ENCODE assay signal across 17 cellular contexts in the genomic region with DNA sequence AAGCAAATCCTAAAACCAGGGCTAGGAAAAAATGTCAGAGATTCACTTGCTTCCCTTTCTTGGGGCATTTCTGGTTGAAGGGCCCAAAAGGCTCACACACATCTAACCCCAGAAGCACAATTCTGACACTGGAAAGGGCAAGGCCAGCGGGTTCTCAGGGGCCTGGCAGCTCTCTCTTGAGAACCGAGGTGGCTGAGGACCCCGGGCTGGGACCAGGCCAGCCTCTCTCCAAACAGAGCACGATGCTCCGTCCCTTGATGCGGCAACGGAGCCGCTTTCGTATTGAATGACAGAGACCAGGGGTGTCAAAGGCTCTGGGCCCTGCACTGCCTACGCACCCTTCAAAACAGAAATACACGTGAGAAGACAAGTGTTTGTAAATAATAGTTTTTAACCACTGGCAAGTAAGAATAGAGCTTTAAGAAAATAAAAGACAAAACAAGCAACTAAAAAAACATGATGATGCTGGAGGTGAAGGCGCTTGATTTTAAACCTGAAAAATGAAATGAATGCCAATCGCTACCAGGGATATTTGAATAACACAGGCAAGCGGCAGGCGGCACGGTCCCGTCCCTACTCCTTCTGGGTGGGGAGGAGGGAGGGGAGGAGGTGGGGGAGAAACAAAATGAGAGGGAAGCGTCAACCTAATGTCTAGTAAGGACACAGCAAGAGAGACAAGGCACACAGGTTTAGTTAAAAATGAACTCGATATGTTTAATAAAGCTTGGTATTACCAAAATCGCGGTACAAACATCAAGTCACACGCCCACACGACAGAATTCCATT.
DNase-seq lines count a peak whose midpoint lies in the region; ATAC-seq, FAIRE-seq and TF ChIP-seq lines count a peak whose summit lies in the region.
"Had no signal": no experiment of that assay in that cellular context is flagged by ENCODE, and none has a peak within 500 bp of the region (broad histone marks: within the 10 kb centered on the region; RNA-seq: fewer than 3 reads in every experiment).

No MANE protein-coding gene starts in this region.

- H3K36me3 ChIP-seq in cardiac muscle cell (peaks cover 6% of the 10 kb centered on the region), esophagus muscularis mucosa (peaks cover 16 to 83% (median 72%) of the 10 kb centered on the region in 4 donors)

- H3K27me3 ChIP-seq in cardiac muscle cell (no peaks in the 10 kb centered on the region), esophagus muscularis mucosa (no peaks in the 10 kb centered on the region), foreskin keratinocyte (no peaks in the 10 kb centered on the region)

- TF ChIP-seq EP300 in esophagus muscularis mucosa (IDR thresholded peaks at IDR 0.05) = no peak

- peak; percentile 97 for FAIRE-seq in urothelium cell line (lab: Jason Lieb, UNC)
- FAIRE-seq: HepG2 had no signal

- 75% methylated on average over 23 of the region's 23 CpGs for WGBS in esophagus muscularis mucosa

- H3K27me3 Mint-ChIP-seq in mesothelial cell of epicardium (ENCODE audit: low read depth) = no peaks in the 10 kb centered on the region

- TF ChIP-seq POLR2A in esophagus muscularis mucosa (IDR thresholded peaks at IDR 0.05; ENCODE audit: low read depth) = no peak

- intact Hi-C loops in Right ventricle myocardium superior (cut with DNase I) (loop anchor here (10.0 kb wide), 1 partner anchor 344 kb away; no protein-coding TSS in a partner anchor), esophagus muscularis mucosa (cut with DNase I) (no loop called here)

- H3K4me3 ChIP-seq in cardiac muscle cell (no peak overlapping the region), esophagus muscularis mucosa (no peak overlapping the region)

- H3K4me1 ChIP-seq in cardiac muscle cell (ENCODE audit: low read depth) = peaks cover 37% of the 10 kb centered on the region
- peaks cover 27 to 80% (median 75%) of the 10 kb centered on the region in 4 donors for H3K4me1 ChIP-seq in esophagus muscularis mucosa
- H3K4me1 ChIP-seq in foreskin keratinocyte = peaks cover 8% of the 10 kb centered on the region

- no peak for TF ChIP-seq CTCF in cardiac muscle cell (IDR thresholded peaks at IDR 0.05; ENCODE audit: low read depth, low read length)
- TF ChIP-seq CTCF in esophagus muscularis mucosa (IDR thresholded peaks at IDR 0.05) = no peak
- no peak for TF ChIP-seq CTCF in mesothelial cell of epicardium (IDR thresholded peaks at IDR 0.05; ENCODE audit: unreplicated experiment)
- TF ChIP-seq CTCF in foreskin keratinocyte (conservative IDR thresholded peaks at IDR 0.05) = no peak

- no peaks in the 10 kb centered on the region for H3K9me3 Mint-ChIP-seq in mesothelial cell of epicardium

- H3K4me1 Mint-ChIP-seq in mesothelial cell of epicardium = peaks cover 12% of the 10 kb centered on the region

- peak overlapping the region; percentile 57 for H3K27ac Mint-ChIP-seq in mesothelial cell of epicardium

- ATAC-seq in Right ventricle myocardium superior (ENCODE audit: poor library complexity) = no peak
- no peak for ATAC-seq in foreskin keratinocyte
- no peak for ATAC-seq in HG02571 (IDR thresholded peaks at IDR 0.05; ENCODE audit: unreplicated experiment)
- ATAC-seq: HepG2, Panc1 had no signal

- no peaks in the 10 kb centered on the region for H3K9me3 ChIP-seq in cardiac muscle cell (ENCODE audit: low read depth)
- H3K9me3 ChIP-seq in esophagus muscularis mucosa = no peaks in the 10 kb centered on the region

- peak in 1 of 2 donors; percentile 24 for DNase-seq in cardiac muscle cell (ENCODE audit: low read depth in 1 of 2, low spot score in 1 of 2)
- no peak for DNase-seq in Right ventricle myocardium superior
- no peak for DNase-seq in esophagus muscularis mucosa (ENCODE audit: extremely low spot score)
- no peak for DNase-seq in mesothelial cell of epicardium (ENCODE audit: low spot score in 2 of 2, unreplicated experiment in 2 of 2)
- DNase-seq in urothelium cell line (ENCODE audit: low spot score) = no peak
- no peak for DNase-seq in T-helper 9 cell
- DNase-seq in foreskin keratinocyte = no peak
- DNase-seq: DMS 273 treated with DMSO at 0.1 percent for 48 hours, MM.1S, NCI-H1105 treated with DMSO at 0.1 percent for 48 hours, NCI-H1930, NCI-H2171, NCI-H774, SHP77 treated with DMSO at 0.1 percent for 48 hours had no signal

- H3K4me3 Mint-ChIP-seq in mesothelial cell of epicardium = no peak overlapping the region

- H3K36me3 Mint-ChIP-seq in mesothelial cell of epicardium = peaks cover 41% of the 10 kb centered on the region

- H3K27ac ChIP-seq in cardiac muscle cell (peak overlapping the region; percentile 68), esophagus muscularis mucosa (replicated peaks in 1 of 4) (peak overlapping the region; percentile 49 to 81 (median 70)), foreskin keratinocyte (no peak overlapping the region)
